In the genomic region with DNA sequence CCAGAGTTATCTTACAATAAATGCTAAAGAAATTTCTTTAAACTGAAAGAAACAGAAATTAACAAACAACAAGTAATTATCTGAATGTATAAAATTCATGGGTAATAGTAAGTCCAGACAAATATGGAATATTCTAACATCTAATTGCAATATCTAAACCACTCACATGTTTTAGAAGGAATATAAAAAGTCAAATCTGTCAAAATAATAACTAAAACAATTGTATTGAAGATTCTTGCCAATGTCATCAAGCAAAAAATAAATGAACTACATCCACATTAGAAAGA, we compare ENCODE assay signal across 26 cellular contexts.
DNase-seq lines count a peak whose midpoint lies in the region; ATAC-seq and TF ChIP-seq lines count a peak whose summit lies in the region.
"Had no signal": no experiment of that assay in that cellular context is flagged by ENCODE, and none has a peak within 500 bp of the region (broad histone marks: within the 10 kb centered on the region; RNA-seq: fewer than 3 reads in every experiment).

No MANE protein-coding gene starts in this region.

- H3K27ac ChIP-seq in HCT116 (ENCODE audit: low read depth, low read length) (no peak overlapping the region), HEK293 (ENCODE audit: extremely low read depth, low read depth, low read length) (no peak overlapping the region), Karpas-422 (ENCODE audit: low read length) (no peak overlapping the region), MM.1S (ENCODE audit: low read length) (no peak overlapping the region)
- H3K27ac ChIP-seq: 22Rv1; A549; BLaER1; BLaER1 treated with 17β-estradiol and CSF1 and Interleukin-3, amounts not matched to agents 10 nM and 100 nM; C4-2B had no signal

- TF ChIP-seq POLR2A in HCT116 (IDR thresholded peaks at IDR 0.05; ENCODE audit: borderline replicate concordance, extremely low read depth, insufficient read depth, insufficient read length): no peak

- H3K4me3 ChIP-seq in HCT116 (replicated peaks in 1 of 2; ENCODE audit: low read depth in 1 of 2, low read length in 2 of 2) (no peak overlapping the region), HEK293 (ENCODE audit: low read depth, low read length) (no peak overlapping the region), Karpas-422 (ENCODE audit: low read length) (no peak overlapping the region), MM.1S (ENCODE audit: low read length) (no peak overlapping the region)
- H3K4me3 ChIP-seq: A549; BLaER1; BLaER1 treated with 17β-estradiol and CSF1 and Interleukin-3, amounts not matched to agents 10 nM and 100 nM had no signal

- H4K20me1 ChIP-seq in HCT116 (ENCODE audit: insufficient read depth) (no peaks in the 10 kb centered on the region; the same call in 1 of the 2 replicates), Karpas-422 (ENCODE audit: insufficient read depth, low read depth, low read length) (no peaks in the 10 kb centered on the region), MM.1S (ENCODE audit: insufficient read depth, low read length) (no peaks in the 10 kb centered on the region)
- H4K20me1 ChIP-seq: BLaER1; BLaER1 treated with 17β-estradiol and CSF1 and Interleukin-3, amounts not matched to agents 10 nM and 100 nM had no signal

- POLR2A ChIA-PET in HCT116 (lab: Charles Lee) (no interaction called here), HEK293 (lab: Yijun Ruan, JAX) (no interaction called here)

- H3K79me2 ChIP-seq in HCT116 (ENCODE audit: insufficient read depth, low read length) (no peaks in the 10 kb centered on the region), Karpas-422 (ENCODE audit: low read length) (no peaks in the 10 kb centered on the region), MM.1S (ENCODE audit: low read length) (no peaks in the 10 kb centered on the region)

- BruUV-seq in HCT116 (replicated peaks; lab: Mats Ljungman, UMichigan): no TSS peak

- no peak for ATAC-seq in HCT116
- ATAC-seq: CD8-positive, alpha-beta T cell had no signal

- H3K27me3 ChIP-seq in HCT116 (ENCODE audit: insufficient read depth, low read length) (no peaks in the 10 kb centered on the region), Karpas-422 (ENCODE audit: low read length) (no peaks in the 10 kb centered on the region), MM.1S (replicated peaks; ENCODE audit: insufficient read depth, low read length) (no peaks in the 10 kb centered on the region)
- H3K27me3 ChIP-seq: BE2C; BLaER1; BLaER1 treated with 17β-estradiol and CSF1 and Interleukin-3, amounts not matched to agents 10 nM and 100 nM had no signal

- CTCF ChIA-PET in HCT116 (lab: Charles Lee) (interaction anchor here (0.9 to 1.9 kb wide), 4 partner anchors 11 to 404 kb away, joined by 3 to 17 read pairs (median 10); no protein-coding TSS in a partner anchor), HEK293 (lab: Yijun Ruan, JAX) (interaction anchor here (0.7 to 2.4 kb wide), 10 partner anchors 10 to 346 kb away, joined by 3 to 17 read pairs (median 4); no protein-coding TSS in a partner anchor)

- H3K4me2 ChIP-seq in HCT116 (ENCODE audit: low read length) (no peak overlapping the region), Karpas-422 (ENCODE audit: low read depth, low read length, poor library complexity, severe bottlenecking) (no peak overlapping the region), MM.1S (ENCODE audit: low read depth, low read length) (no peak overlapping the region)
- H3K4me2 ChIP-seq: A549; BLaER1; BLaER1 treated with 17β-estradiol and CSF1 and Interleukin-3, amounts not matched to agents 10 nM and 100 nM had no signal

- TF ChIP-seq RAD21 in HCT116 (IDR thresholded peaks at IDR 0.05; ENCODE audit: low read depth): no peak

- H3K9me2 ChIP-seq in HCT116 (ENCODE audit: insufficient read depth): no peaks in the 10 kb centered on the region
- H3K9me2 ChIP-seq in Karpas-422 (replicated peaks; ENCODE audit: insufficient read depth, low read length): no peaks in the 10 kb centered on the region
- no peaks in the 10 kb centered on the region for H3K9me2 ChIP-seq in MM.1S (replicated peaks; ENCODE audit: insufficient read depth, low read length)

- TF ChIP-seq CTCF in HCT116 (IDR thresholded peaks at IDR 0.05 in 2 of 3, conservative IDR thresholded peaks at IDR 0.05 in 1 of 3; ENCODE audit: borderline replicate concordance in 1 of 3, insufficient read depth in 1 of 3, low read depth in 2 of 3, low read length in 2 of 3) (no peak), HEK293 (tag by site-specific recombination; IDR thresholded peaks at IDR 0.05) (no peak), MM.1S (IDR thresholded peaks at IDR 0.05; ENCODE audit: low read length) (no peak)

- H3F3A ChIP-seq in MM.1S (ENCODE audit: insufficient read depth, low read length): no peaks in the 10 kb centered on the region

- RAD21 ChIA-PET in HCT116 (lab: Charles Lee; ENCODE audit: low non-redundant PET in 1 of 2, low total read pairs in 2 of 2, uncharacterized antibody in 2 of 2, unreplicated experiment in 2 of 2): no interaction called here

- H2AFZ ChIP-seq in HCT116 (ENCODE audit: low read depth, low read length, poor library complexity, severe bottlenecking) (peak overlapping the region; percentile 42), Karpas-422 (ENCODE audit: low read length) (peak overlapping the region; percentile 91; the same call in 1 of the 2 replicates), MM.1S (ENCODE audit: low read length) (no peak overlapping the region)

- no peak overlapping the region for H3K9ac ChIP-seq in HCT116 (ENCODE audit: low read length)
- no peak overlapping the region for H3K9ac ChIP-seq in Karpas-422 (ENCODE audit: low read length)
- H3K9ac ChIP-seq in MM.1S (ENCODE audit: low read length): no peak overlapping the region
- H3K9ac ChIP-seq: BLaER1; BLaER1 treated with 17β-estradiol and CSF1 and Interleukin-3, amounts not matched to agents 10 nM and 100 nM had no signal

- intact Hi-C loops in HCT116 (cut with micrococcal nuclease): loop anchor here (1.0 to 10.0 kb wide), 4 partner anchors 38 to 474 kb away; no protein-coding TSS in a partner anchor

- H3K4me1 ChIP-seq in HCT116 (ENCODE audit: control insufficient read depth in 1 of 2, insufficient read depth in 2 of 2, low read length in 2 of 2) (no peaks in the 10 kb centered on the region), HEK293 (ENCODE audit: control insufficient read depth, insufficient read depth, low read length) (no peaks in the 10 kb centered on the region), Karpas-422 (ENCODE audit: low read length) (peaks cover 20% of the 10 kb centered on the region), MM.1S (ENCODE audit: low read length) (no peaks in the 10 kb centered on the region)
- H3K4me1 ChIP-seq: A549; BLaER1; BLaER1 treated with 17β-estradiol and CSF1 and Interleukin-3, amounts not matched to agents 10 nM and 100 nM; Caco-2 had no signal

- no peaks in the 10 kb centered on the region for H3K9me3 ChIP-seq in HCT116 (ENCODE audit: control insufficient read depth in 1 of 2, insufficient read depth in 1 of 2, low read depth in 1 of 2, low read length in 2 of 2)
- H3K9me3 ChIP-seq in HEK293 (ENCODE audit: control insufficient read depth, insufficient read depth, low read depth, low read length): no peaks in the 10 kb centered on the region
- H3K9me3 ChIP-seq in Karpas-422 (ENCODE audit: low read length): no peaks in the 10 kb centered on the region
- no peaks in the 10 kb centered on the region for H3K9me3 ChIP-seq in MM.1S (replicated peaks; ENCODE audit: insufficient read depth, low read length)
- H3K9me3 ChIP-seq: A549; BE2C; BLaER1; BLaER1 treated with 17β-estradiol and CSF1 and Interleukin-3, amounts not matched to agents 10 nM and 100 nM; Caco-2 had no signal

- H3K36me3 ChIP-seq in HCT116 (ENCODE audit: control insufficient read depth in 1 of 2, insufficient read depth in 2 of 2, low read length in 2 of 2): no peaks in the 10 kb centered on the region
- H3K36me3 ChIP-seq in HEK293 (ENCODE audit: control insufficient read depth in 2 of 2, insufficient read depth in 1 of 2, low read length in 2 of 2): no peaks in the 10 kb centered on the region
- H3K36me3 ChIP-seq in Karpas-422 (ENCODE audit: insufficient read depth, low read length): no peaks in the 10 kb centered on the region; the same call in 1 of the 2 replicates
- H3K36me3 ChIP-seq in MM.1S (replicated peaks; ENCODE audit: insufficient read depth, low read length): no peaks in the 10 kb centered on the region
- H3K36me3 ChIP-seq: BE2C; BLaER1; BLaER1 treated with 17β-estradiol and CSF1 and Interleukin-3, amounts not matched to agents 10 nM and 100 nM had no signal

- no peak for DNase-seq in HCT116 (ENCODE audit: low read depth, low spot score)
- no peak for DNase-seq in Karpas-422
- DNase-seq in D341Med (ENCODE audit: low spot score): no peak
- DNase-seq in RPMI8226: no peak
- DNase-seq in MM.1S: no peak
- DNase-seq: 8988T; C1 segment of cervical spinal cord; CD4-positive, alpha-beta memory T cell; CD4-positive, alpha-beta T cell; CD4-positive, CD25-positive, alpha-beta regulatory T cell; CD8-positive, alpha-beta memory T cell; CD8-positive, alpha-beta T cell; DMS 273 treated with DMSO at 0.1 percent for 48 hours; DMS153; DMS79; DMS79 treated with DMSO at 0.1 percent for 48 hours; DND-41; EL had no signal

TF ChIP-seq in HCT116, 20 proteins besides CTCF, POLR2A, EP300 and RAD21:
- TF ChIP-seq, protein P1, sequence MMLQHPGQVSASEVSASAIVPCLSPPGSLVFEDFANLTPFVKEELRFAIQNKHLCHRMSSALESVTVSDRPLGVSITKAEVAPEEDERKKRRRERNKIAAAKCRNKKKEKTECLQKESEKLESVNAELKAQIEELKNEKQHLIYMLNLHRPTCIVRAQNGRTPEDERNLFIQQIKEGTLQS (IDR thresholded peaks at IDR 0.05): no peak
- TF ChIP-seq CEBPB (IDR thresholded peaks at IDR 0.05; ENCODE audit: low read depth) (no peak), JUND (IDR thresholded peaks at IDR 0.05) (no peak), EZH2 (IDR thresholded peaks at IDR 0.05) (no peak), EGR1 (IDR thresholded peaks at IDR 0.05; ENCODE audit: low read depth) (no peak), ZNF274 (IDR thresholded peaks at IDR 0.05; ENCODE audit: low read depth, low read length) (no peak)
TF ChIP-seq in HCT116: peak in this region for 0.

TF ChIP-seq in HEK293, 187 proteins besides CTCF, POLR2A, EP300 and RAD21 (continues in another document):
- TF ChIP-seq ZNF785 (tag by site-specific recombination; IDR thresholded peaks at IDR 0.05): no peak
- no peak for TF ChIP-seq ZNF37A (tag by site-specific recombination; IDR thresholded peaks at IDR 0.05)
- no peak for TF ChIP-seq ZNF169 (tag by site-specific recombination; IDR thresholded peaks at IDR 0.05)
- TF ChIP-seq SETDB1 (IDR thresholded peaks at IDR 0.05; ENCODE audit: insufficient read length, low read length): peak; percentile 95
- TF ChIP-seq, protein P2, sequence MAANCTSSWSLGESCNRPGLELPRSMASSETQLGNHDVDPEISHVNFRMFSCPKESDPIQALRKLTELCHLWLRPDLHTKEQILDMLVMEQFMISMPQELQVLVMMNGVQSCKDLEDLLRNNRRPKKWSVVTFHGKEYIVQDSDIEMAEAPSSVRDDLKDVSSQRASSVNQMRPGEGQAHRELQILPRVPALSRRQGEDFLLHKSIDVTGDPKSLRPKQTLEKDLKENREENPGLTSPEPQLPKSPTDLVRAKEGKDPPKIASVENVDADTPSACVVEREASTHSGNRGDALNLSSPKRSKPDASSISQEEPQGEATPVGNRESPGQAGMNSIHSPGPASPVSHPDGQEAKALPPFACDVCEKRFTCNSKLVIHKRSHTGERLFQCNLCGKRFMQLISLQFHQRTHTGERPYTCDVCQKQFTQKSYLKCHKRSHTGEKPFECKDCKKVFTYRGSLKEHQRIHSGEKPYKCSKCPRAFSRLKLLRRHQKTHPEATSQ (tag by site-specific recombination; IDR thresholded peaks at IDR 0.05): no peak
